ENCODE assay signal across 25 cellular contexts in genomic region chr9:12739014-12739413, GRCh38. TPM values are rescaled to one million over a fixed set of nuclear protein-coding genes. Genes with fewer than 3 reads are reported as not detected.
DNase-seq lines count a peak whose midpoint lies in the region; ATAC-seq, FAIRE-seq and TF ChIP-seq lines count a peak whose summit lies in the region.
"Had no signal": no experiment of that assay in that cellular context is flagged by ENCODE, and none has a peak within 500 bp of the region (broad histone marks: within the 10 kb centered on the region; RNA-seq: fewer than 3 reads in every experiment).

No MANE protein-coding gene starts in this region.

- no peak overlapping the region for H2BK120ac ChIP-seq in mesenchymal stem cell (ENCODE audit: low read depth, low read length)

- ATAC-seq in HepG2 (no peak), GM21390 (IDR thresholded peaks at IDR 0.05; ENCODE audit: unreplicated experiment) (no peak)
- ATAC-seq: activated T-helper 17 cell treated with anti-CD3 and anti-CD28 coated beads, Interleukin-2, amount 50 U/mL, for 72 hours; body of pancreas; left cardiac atrium had no signal

- H3K4me2 ChIP-seq in mesenchymal stem cell (ENCODE audit: low read length, poor library complexity, severe bottlenecking): no peak overlapping the region
- H3K4me2 ChIP-seq in HepG2 (ENCODE audit: low read depth, low read length): no peak overlapping the region
- no peak overlapping the region for H3K4me2 ChIP-seq in MM.1S (ENCODE audit: low read depth, low read length)

- intact Hi-C loops in HepG2 (cut with micrococcal nuclease; ENCODE audit: unreplicated experiment): no loop called here

- no peak overlapping the region for H2BK5ac ChIP-seq in mesenchymal stem cell (ENCODE audit: low read depth, low read length, poor library complexity, severe bottlenecking)

- H3K36me3 ChIP-seq in HEK293 (ENCODE audit: control insufficient read depth in 2 of 2, insufficient read depth in 1 of 2, low read length in 2 of 2) (no peaks in the 10 kb centered on the region), bronchial epithelial cell (ENCODE audit: control insufficient read depth, insufficient read depth, low read length) (no peaks in the 10 kb centered on the region), mesenchymal stem cell (ENCODE audit: control insufficient read depth in 1 of 2, insufficient read depth in 2 of 2, low read depth in 1 of 2, low read length in 2 of 2) (no peaks in the 10 kb centered on the region), HepG2 (replicated peaks in 1 of 2; ENCODE audit: control insufficient read depth in 1 of 2, insufficient read depth in 2 of 2, low read length in 2 of 2) (no peaks in the 10 kb centered on the region), MM.1S (replicated peaks; ENCODE audit: insufficient read depth, low read length) (no peaks in the 10 kb centered on the region)
- H3K36me3 ChIP-seq: esophagus muscularis mucosa, sigmoid colon had no signal

- no TSS peak for BruUV-seq in HepG2 (replicated peaks; lab: Mats Ljungman, UMichigan)

- H2BK12ac ChIP-seq in mesenchymal stem cell (ENCODE audit: low read length in 2 of 2): no peak overlapping the region

- H2AK5ac ChIP-seq in mesenchymal stem cell (ENCODE audit: low read length, severe bottlenecking): no peak overlapping the region

- H3K9me3 ChIP-seq in HEK293 (ENCODE audit: control insufficient read depth, insufficient read depth, low read depth, low read length) (no peaks in the 10 kb centered on the region), mesenchymal stem cell (ENCODE audit: control insufficient read depth, low read length) (peaks cover 3% of the 10 kb centered on the region), HepG2 (ENCODE audit: low read length) (0 out of 2 replicates have a peak, but pooled peaks cover 7% of the 10 kb centered on the region), MM.1S (replicated peaks; ENCODE audit: insufficient read depth, low read length) (no peaks in the 10 kb centered on the region)

- TF ChIP-seq CTCF in HEK293 (tag by site-specific recombination; IDR thresholded peaks at IDR 0.05): no peak
- TF ChIP-seq CTCF in bronchial epithelial cell (IDR thresholded peaks at IDR 0.05; ENCODE audit: insufficient read depth, low read length, severe bottlenecking): no peak
- no peak for TF ChIP-seq CTCF in HepG2 (CRISPR knock-in tag; IDR thresholded peaks at IDR 0.05)
- no peak for TF ChIP-seq CTCF in MM.1S (IDR thresholded peaks at IDR 0.05; ENCODE audit: low read length)

- POLR2A ChIA-PET in HEK293 (lab: Yijun Ruan, JAX): interaction anchor here (0.7 to 1.2 kb wide), 2 partner anchors 36 to 37 kb away, joined by 3 to 6 read pairs; partner anchors contain the start of gene LURAP1L
- POLR2A ChIA-PET in HepG2 (lab: Yijun Ruan, JAX): no interaction called here

- H3K79me1 ChIP-seq in mesenchymal stem cell (replicated peaks; ENCODE audit: low read length, poor library complexity, severe bottlenecking): no peaks in the 10 kb centered on the region

- H3K4me3 ChIP-seq in HEK293 (ENCODE audit: low read depth, low read length) (no peak overlapping the region), bronchial epithelial cell (ENCODE audit: low read depth, low read length) (no peak overlapping the region), mesenchymal stem cell (ENCODE audit: insufficient read depth in 1 of 2, low read depth in 1 of 2, low read length in 2 of 2) (no peak overlapping the region), HepG2 (replicated peaks in 1 of 3; ENCODE audit: insufficient read depth in 1 of 3, low read depth in 2 of 3, low read length in 3 of 3) (no peak overlapping the region), MM.1S (ENCODE audit: low read length) (no peak overlapping the region)
- H3K4me3 ChIP-seq: body of pancreas, esophagus muscularis mucosa, sigmoid colon had no signal

- H3K27me3 ChIP-seq in bronchial epithelial cell (ENCODE audit: control insufficient read depth, insufficient read depth, low read length) (no peaks in the 10 kb centered on the region), mesenchymal stem cell (ENCODE audit: control insufficient read depth in 1 of 2, insufficient read depth in 1 of 2, low read length in 2 of 2) (no peaks in the 10 kb centered on the region), HepG2 (ENCODE audit: control insufficient read depth in 1 of 2, insufficient read depth in 2 of 2, low read length in 2 of 2) (no peaks in the 10 kb centered on the region), MM.1S (replicated peaks; ENCODE audit: insufficient read depth, low read length) (no peaks in the 10 kb centered on the region)
- H3K27me3 ChIP-seq: body of pancreas, esophagus muscularis mucosa, sigmoid colon had no signal

- CTCF ChIA-PET in HEK293 (lab: Yijun Ruan, JAX): interaction anchor here (0.6 to 3.0 kb wide), 7 partner anchors 15 to 146 kb away, joined by 3 to 16 read pairs (median 4); no protein-coding TSS in a partner anchor
- CTCF ChIA-PET in HepG2 (lab: Yijun Ruan, JAX; ENCODE audit: low intra/inter-chr PET ratio, low total read pairs): no interaction called here

- no peaks in the 10 kb centered on the region for H3F3A ChIP-seq in MM.1S (ENCODE audit: insufficient read depth, low read length)

- no peak for TF ChIP-seq EP300 in HepG2 (IDR thresholded peaks at IDR 0.05; ENCODE audit: low read depth in 2 of 2, low read length in 2 of 2)
- TF ChIP-seq EP300 in HepG2 (CRISPR knock-in tag; IDR thresholded peaks at IDR 0.05; ENCODE audit: borderline replicate concordance): no peak

- in situ Hi-C loops in HepG2 (cut with HindIII; ENCODE audit: extremely low pct_ligation_motif_present, low pct_unique_long_range_greater_than_20kb): no loop called here

- H4K20me1 ChIP-seq in HepG2 (ENCODE audit: insufficient read depth, low read length) (no peaks in the 10 kb centered on the region), MM.1S (ENCODE audit: insufficient read depth, low read length) (no peaks in the 10 kb centered on the region)

- H3K4me1 ChIP-seq in HEK293 (ENCODE audit: control insufficient read depth, insufficient read depth, low read length) (0 out of 2 replicates have a peak, but pooled peaks cover 2% of the 10 kb centered on the region), mesenchymal stem cell (ENCODE audit: control insufficient read depth, insufficient read depth, low read depth, low read length) (peaks cover 2% of the 10 kb centered on the region), HepG2 (ENCODE audit: insufficient read depth, low read length) (no peaks in the 10 kb centered on the region), MM.1S (ENCODE audit: low read length) (peaks cover 10% of the 10 kb centered on the region)
- H3K4me1 ChIP-seq: body of pancreas, esophagus muscularis mucosa, sigmoid colon had no signal

- no peaks in the 10 kb centered on the region for H3K9me2 ChIP-seq in MM.1S (replicated peaks; ENCODE audit: insufficient read depth, low read length)

- no peak overlapping the region for H4K8ac ChIP-seq in mesenchymal stem cell (ENCODE audit: low read length)

- H2AFZ ChIP-seq in mesenchymal stem cell (ENCODE audit: low read depth, low read length): no peak overlapping the region
- no peak overlapping the region for H2AFZ ChIP-seq in HepG2 (ENCODE audit: low read length)
- H2AFZ ChIP-seq in MM.1S (ENCODE audit: low read length): no peak overlapping the region

- no peak for TF ChIP-seq RAD21 in HepG2 (CRISPR knock-in tag; IDR thresholded peaks at IDR 0.05)

- FAIRE-seq in bronchial epithelial cell (lab: Jason Lieb, UNC) (no peak), HepG2 (lab: Jason Lieb, UNC) (no peak)
- FAIRE-seq: GM12891, urothelium cell line had no signal

- H3K14ac ChIP-seq in mesenchymal stem cell (ENCODE audit: low read length in 2 of 2): no peak overlapping the region

- H3K9ac ChIP-seq in mesenchymal stem cell (ENCODE audit: low read length) (no peak overlapping the region), HepG2 (ENCODE audit: insufficient read depth, low read depth, low read length) (no peak overlapping the region), MM.1S (ENCODE audit: low read length) (no peak overlapping the region)

- H3K23ac ChIP-seq in mesenchymal stem cell (ENCODE audit: low read length in 2 of 2): no peak overlapping the region

- no peak overlapping the region for H4K91ac ChIP-seq in mesenchymal stem cell (ENCODE audit: low read length)

- no peak overlapping the region for H3K18ac ChIP-seq in mesenchymal stem cell (ENCODE audit: low read depth in 1 of 2, low read length in 2 of 2)

- no peak for TF ChIP-seq POLR2A in HepG2 (IDR thresholded peaks at IDR 0.05; ENCODE audit: insufficient read depth in 1 of 2, low read depth in 2 of 2, low read length in 2 of 2)

- no peak overlapping the region for H3K4ac ChIP-seq in mesenchymal stem cell (ENCODE audit: low read depth in 1 of 2, low read length in 2 of 2)

- H3K27ac ChIP-seq in HEK293 (ENCODE audit: extremely low read depth, low read depth, low read length) (no peak overlapping the region), mesenchymal stem cell (ENCODE audit: low read length, poor library complexity, severe bottlenecking) (no peak overlapping the region), HepG2 (ENCODE audit: extremely low read length, insufficient read depth, low read length) (no peak overlapping the region), MM.1S (ENCODE audit: low read length) (no peak overlapping the region)
- H3K27ac ChIP-seq: body of pancreas, esophagus muscularis mucosa, sigmoid colon had no signal

- H2BK15ac ChIP-seq in mesenchymal stem cell (ENCODE audit: low read depth, poor library complexity, severe bottlenecking): no peak overlapping the region

- DNase-seq in AG08395 (ENCODE audit: low spot score) (peak; percentile 14), bronchial epithelial cell (ENCODE audit: low read depth) (peak; percentile 41), mesenchymal stem cell (peak; percentile 46), HepG2 (ENCODE audit: low spot score) (no peak), DMS153 treated with DMSO at 0.1 percent for 48 hours (lab: John Stamatoyannopoulos, UW; ENCODE audit: unreplicated experiment) (no peak), MM.1S (no peak)
- DNase-seq: activated CD4-positive, alpha-beta T cell treated with anti-CD3 and anti-CD28 coated beads, Interleukin-2, amount 50 U/mL, for 4 hours; activated CD8-positive, alpha-beta memory T cell treated with anti-CD3 and anti-CD28 coated beads, Interleukin-2, amount 50 U/mL, for 4 hours; activated naive CD8-positive, alpha-beta T cell treated with anti-CD3 and anti-CD28 coated beads for 36 hours; body of pancreas; CD4-positive, alpha-beta T cell; DMS53; effector memory CD4-positive, alpha-beta T cell; left cardiac atrium; NCI-H2171; NCI-H526; nephron progenitor cell; sigmoid colon; substantia nigra had no signal

- no peaks in the 10 kb centered on the region for H3K79me2 ChIP-seq in HepG2 (ENCODE audit: insufficient read depth, low read length)
- H3K79me2 ChIP-seq in MM.1S (ENCODE audit: low read length): no peaks in the 10 kb centered on the region

RNA-seq across cellular contexts. Expression of gene LURAP1L, which starts 35.8 kb away (rescaled TPM):
- total RNA-seq in bronchial epithelial cell (43.7 and 56.5 TPM in 2 replicates), HepG2 (2016; rRNA removed; fragmentation: Illumina TruSeq; extraction: Trizol) (6.5 and 6.7 TPM in 2 replicates)
- polyA plus RNA-seq in mesenchymal stem cell (2013, experiment 1 of 2): 32.8 TPM
- 33.7 TPM for polyA plus RNA-seq in mesenchymal stem cell (2013, experiment 2 of 2)
- 1.7 and 2.1 TPM in 2 replicates for total RNA-seq in HepG2 (2016; cell fraction: cytosol; rRNA removed; fragmentation: Illumina TruSeq; extraction: Trizol; ENCODE audit: low read depth)
- total RNA-seq in HepG2 (2016; cell fraction: insoluble cytoplasmic fraction; rRNA removed; fragmentation: Illumina TruSeq; extraction: Trizol): 6.2 and 7.1 TPM in 2 replicates
- 4.6 and 5.0 TPM in 2 replicates for total RNA-seq in HepG2 (2016; cell fraction: membrane; rRNA removed; fragmentation: Illumina TruSeq; extraction: Trizol)
- 10.9 and 12.5 TPM in 2 replicates for total RNA-seq in HepG2 (2016; cell fraction: nucleus; rRNA removed; fragmentation: Illumina TruSeq; extraction: Trizol)
- polyA plus RNA-seq in HepG2 (2011; rRNA removed): 16.6 and 20.6 TPM in 2 replicates
- polyA plus RNA-seq in HepG2 (2011; cell fraction: cytosol; rRNA removed): 13.0 and 19.1 TPM in 2 replicates
- polyA plus RNA-seq in HepG2 (2011; cell fraction: nucleus; rRNA removed): 15.2 and 19.1 TPM in 2 replicates
- polyA plus RNA-seq in HepG2 (2012): 18.4 and 22.0 TPM in 2 replicates
- 1.7 and 2.0 TPM in 2 replicates for polyA plus RNA-seq in HepG2 (2016; cell fraction: cytosol; fragmentation: Illumina TruSeq; extraction: Trizol; ENCODE audit: low read depth)
- polyA plus RNA-seq in HepG2 (2016; cell fraction: insoluble cytoplasmic fraction; fragmentation: Illumina TruSeq; extraction: Trizol; ENCODE audit: low read depth): 8.2 and 9.1 TPM in 2 replicates
- polyA plus RNA-seq in HepG2 (2016; cell fraction: membrane; fragmentation: Illumina TruSeq; extraction: Trizol; ENCODE audit: low read depth): 3.9 and 4.5 TPM in 2 replicates
- polyA plus RNA-seq in HepG2 (2016; cell fraction: nucleus; fragmentation: Illumina TruSeq; extraction: Trizol; ENCODE audit: insufficient read depth, low read depth): 9.3 and 12.2 TPM in 2 replicates
- polyA minus RNA-seq in HepG2 (2011; rRNA and poly(A)+ RNA removed; ENCODE audit: low replicate concordance): 9.5 and 19.8 TPM in 2 replicates
- 10.3 TPM in 2 replicates for polyA minus RNA-seq in HepG2 (2011; cell fraction: cytosol; rRNA and poly(A)+ RNA removed)
- polyA minus RNA-seq in HepG2 (2011; cell fraction: nucleus; rRNA and poly(A)+ RNA removed): 44.4 and 63.9 TPM in 2 replicates
- total RNA-seq: activated naive CD8-positive, alpha-beta T cell treated with anti-CD3 and anti-CD28 coated beads for 36 hours; activated T-helper 17 cell treated with anti-CD3 and anti-CD28 coated beads, Interleukin-2, amount 50 U/mL, for 72 hours; CD4-positive, alpha-beta T cell had no signal

RNA-seq across cellular contexts. Expression of gene TYRP1, which starts 45.8 kb away (rescaled TPM):
- total RNA-seq in bronchial epithelial cell (not detected in 2 replicates), HepG2 (2016; rRNA removed; fragmentation: Illumina TruSeq; extraction: Trizol) (0.28 TPM in 1 of 2 replicates, not detected in the other)
- 36.8 TPM for polyA plus RNA-seq in mesenchymal stem cell (2013, experiment 1 of 2)
- 37.9 TPM for polyA plus RNA-seq in mesenchymal stem cell (2013, experiment 2 of 2)
- total RNA-seq in HepG2 (2016; cell fraction: cytosol; rRNA removed; fragmentation: Illumina TruSeq; extraction: Trizol; ENCODE audit: low read depth): not detected in 2 replicates
- total RNA-seq in HepG2 (2016; cell fraction: insoluble cytoplasmic fraction; rRNA removed; fragmentation: Illumina TruSeq; extraction: Trizol): not detected in 2 replicates
- not detected in 2 replicates for total RNA-seq in HepG2 (2016; cell fraction: membrane; rRNA removed; fragmentation: Illumina TruSeq; extraction: Trizol)
- not detected in 2 replicates for total RNA-seq in HepG2 (2016; cell fraction: nucleus; rRNA removed; fragmentation: Illumina TruSeq; extraction: Trizol)
- polyA plus RNA-seq in HepG2 (2011; rRNA removed): 0.04 TPM in 1 of 2 replicates, not detected in the other
- not detected in 2 replicates for polyA plus RNA-seq in HepG2 (2011; cell fraction: cytosol; rRNA removed)
- polyA plus RNA-seq in HepG2 (2011; cell fraction: nucleus; rRNA removed): not detected in 2 replicates
- not detected in 2 replicates for polyA plus RNA-seq in HepG2 (2012)
- polyA plus RNA-seq in HepG2 (2016; cell fraction: cytosol; fragmentation: Illumina TruSeq; extraction: Trizol; ENCODE audit: low read depth): 0.06 TPM in 1 of 2 replicates, not detected in the other
- not detected in 2 replicates for polyA plus RNA-seq in HepG2 (2016; cell fraction: insoluble cytoplasmic fraction; fragmentation: Illumina TruSeq; extraction: Trizol; ENCODE audit: low read depth)
- polyA plus RNA-seq in HepG2 (2016; cell fraction: membrane; fragmentation: Illumina TruSeq; extraction: Trizol; ENCODE audit: low read depth): not detected in 2 replicates
- polyA plus RNA-seq in HepG2 (2016; cell fraction: nucleus; fragmentation: Illumina TruSeq; extraction: Trizol; ENCODE audit: insufficient read depth, low read depth): not detected in 2 replicates
- polyA minus RNA-seq in HepG2 (2011; rRNA and poly(A)+ RNA removed; ENCODE audit: low replicate concordance): 0.14 TPM in 1 of 2 replicates, not detected in the other
- polyA minus RNA-seq in HepG2 (2011; cell fraction: cytosol; rRNA and poly(A)+ RNA removed): not detected in 2 replicates
- polyA minus RNA-seq in HepG2 (2011; cell fraction: nucleus; rRNA and poly(A)+ RNA removed): not detected in 2 replicates
- total RNA-seq: activated naive CD8-positive, alpha-beta T cell treated with anti-CD3 and anti-CD28 coated beads for 36 hours; activated T-helper 17 cell treated with anti-CD3 and anti-CD28 coated beads, Interleukin-2, amount 50 U/mL, for 72 hours; body of pancreas; CD4-positive, alpha-beta T cell had no signal

Comparison
In these comparisons a context has a peak if more than half of its experiments do, and no peak if none do; other contexts are left out.
1. DNase-seq: peak in AG08395 (single experiment), bronchial epithelial cell (single experiment) and mesenchymal stem cell (single experiment); none in HepG2 (single experiment), DMS153 treated with DMSO at 0.1 percent for 48 hours (single experiment) and MM.1S (single experiment).